7 cellular contexts compared by ENCODE assay signal in genomic region chr1:24488159-24488558, GRCh38. TPM values are rescaled to one million over a fixed set of nuclear protein-coding genes. Genes with fewer than 3 reads are reported as not detected.
DNase-seq lines count a peak whose midpoint lies in the region; ATAC-seq lines count a peak whose summit lies in the region.
"Not testable (repeated sequence)": the region's sequence is repeated elsewhere in the genome, so short reads cannot be mapped to it uniquely, and the experiment has no call there.

No MANE protein-coding gene starts in this region.

- CTCF ChIA-PET in T-cell (lab: Charles Lee) = interaction anchor here in 1 of 2 donors (0.7 kb wide), 1 partner anchor 569 kb away, joined by 3 read pairs; no protein-coding TSS in a partner anchor
- CTCF ChIA-PET in activated CD4-positive, alpha-beta T cell treated with anti-CD3 and anti-CD28 coated beads, Interleukin-2, amount 10 ng/mL, durations not matched to agents 7 days and 5 days (lab: Charles Lee) = interaction anchor here (1.1 kb wide), 2 partner anchors 25 to 73 kb away, joined by 3 read pairs; partner anchors contain the start of gene NIPAL3

- POLR2A ChIA-PET in T-cell (lab: Charles Lee) = interaction anchor here in 1 of 2 donors (3.2 kb wide), 1 partner anchor 14 kb away, joined by 30 read pairs; the partner anchor contains the start of gene RCAN3
- POLR2A ChIA-PET in activated CD4-positive, alpha-beta T cell treated with anti-CD3 and anti-CD28 coated beads, Interleukin-2, amount 10 ng/mL, durations not matched to agents 7 days and 5 days (lab: Charles Lee) = not testable (repeated sequence)

- peak in 6 of 34 experiments; percentile 23 to 34 (median 30) for DNase-seq in T-cell
- not testable (repeated sequence) for DNase-seq in activated CD4-positive, alpha-beta T cell treated with anti-CD3 and anti-CD28 coated beads, Interleukin-2, amount 10 ng/mL, durations not matched to agents 7 days and 5 days
- peak; percentile 33 for DNase-seq in activated T-cell treated with anti-CD3 and anti-CD28 coated beads, Interleukin-2, amount 50 U/mL, for 1 hour
- DNase-seq in epithelial cell of prostate (ENCODE audit: low read depth, low spot score) = peak; percentile 22
- DNase-seq in stimulated activated CD4-positive, alpha-beta T cell treated with anti-CD3 and anti-CD28 coated beads, Interleukin-15, amount 100 ng/mL, for 24 hours = peak; percentile 81
- peak; percentile 21 for DNase-seq in stimulated activated CD8-positive, alpha-beta memory T cell treated with anti-CD3 and anti-CD28 coated beads, Interleukin-12 subunit alpha, Interleukin-12 subunit beta, amount 100 ng/mL, for 4 hours (ENCODE audit: low read depth)

- not testable (repeated sequence) for H3K27ac ChIP-seq in epithelial cell of prostate

- H3K4me3 Mint-ChIP-seq in T-cell = peak overlapping the region in 1 of 3 donors; percentile 70
- peak overlapping the region; percentile 5 for H3K4me3 Mint-ChIP-seq in activated CD4-positive, alpha-beta T cell treated with anti-CD3 and anti-CD28 coated beads, Interleukin-2, amount 10 ng/mL, durations not matched to agents 7 days and 5 days
- H3K4me3 Mint-ChIP-seq in activated naive CD4-positive, alpha-beta T cell treated with anti-CD3 and anti-CD28 coated beads, Interleukin-2, amount 50 U/mL, for 24 hours = peak overlapping the region; percentile 56

- not testable (repeated sequence) for H3K9me3 Mint-ChIP-seq in T-cell; activated CD4-positive, alpha-beta T cell treated with anti-CD3 and anti-CD28 coated beads, Interleukin-2, amount 10 ng/mL, durations not matched to agents 7 days and 5 days; activated naive CD4-positive, alpha-beta T cell treated with anti-CD3 and anti-CD28 coated beads, Interleukin-2, amount 50 U/mL, for 24 hours

- not testable (repeated sequence) for H3K27me3 Mint-ChIP-seq in T-cell; activated CD4-positive, alpha-beta T cell treated with anti-CD3 and anti-CD28 coated beads, Interleukin-2, amount 10 ng/mL, durations not matched to agents 7 days and 5 days; activated naive CD4-positive, alpha-beta T cell treated with anti-CD3 and anti-CD28 coated beads, Interleukin-2, amount 50 U/mL, for 24 hours

- H3K4me1 Mint-ChIP-seq in T-cell = peaks cover 66 to 70% (median 69%) of the 10 kb centered on the region in 3 donors
- H3K4me1 Mint-ChIP-seq in activated CD4-positive, alpha-beta T cell treated with anti-CD3 and anti-CD28 coated beads, Interleukin-2, amount 10 ng/mL, durations not matched to agents 7 days and 5 days = peaks cover 69% of the 10 kb centered on the region
- H3K4me1 Mint-ChIP-seq in activated naive CD4-positive, alpha-beta T cell treated with anti-CD3 and anti-CD28 coated beads, Interleukin-2, amount 50 U/mL, for 24 hours = peaks cover 69% of the 10 kb centered on the region

- not testable (repeated sequence) for H3K36me3 Mint-ChIP-seq in T-cell; activated naive CD4-positive, alpha-beta T cell treated with anti-CD3 and anti-CD28 coated beads, Interleukin-2, amount 50 U/mL, for 24 hours
- peaks cover 26% of the 10 kb centered on the region for H3K36me3 Mint-ChIP-seq in activated CD4-positive, alpha-beta T cell treated with anti-CD3 and anti-CD28 coated beads, Interleukin-2, amount 10 ng/mL, durations not matched to agents 7 days and 5 days (ENCODE audit: low read depth)

- H3K27ac Mint-ChIP-seq in T-cell = peak overlapping the region; percentile 89 to 98
- H3K27ac Mint-ChIP-seq in activated CD4-positive, alpha-beta T cell treated with anti-CD3 and anti-CD28 coated beads, Interleukin-2, amount 10 ng/mL, durations not matched to agents 7 days and 5 days = peak overlapping the region; percentile 58
- H3K27ac Mint-ChIP-seq in activated naive CD4-positive, alpha-beta T cell treated with anti-CD3 and anti-CD28 coated beads, Interleukin-2, amount 50 U/mL, for 24 hours = peak overlapping the region; percentile 96

- ATAC-seq in T-cell (replicated peaks in 1 of 4) = peak in 1 of 4 experiments; percentile 42

RNA-seq across cellular contexts. Expression of gene RCAN3, which starts 14.5 kb away (rescaled TPM):
- total RNA-seq in T-cell = 100 to 1,000 TPM; 149 to 202 (median 186) TPM
- 100 to 1,000 TPM in 1 of 2 experiments, 10 to 100 TPM in 1; 96.8 to 100 TPM for total RNA-seq in activated CD4-positive, alpha-beta T cell treated with anti-CD3 and anti-CD28 coated beads, Interleukin-2, amount 10 ng/mL, durations not matched to agents 7 days and 5 days
